10 cellular contexts compared by ENCODE assay signal in the genomic region with DNA sequence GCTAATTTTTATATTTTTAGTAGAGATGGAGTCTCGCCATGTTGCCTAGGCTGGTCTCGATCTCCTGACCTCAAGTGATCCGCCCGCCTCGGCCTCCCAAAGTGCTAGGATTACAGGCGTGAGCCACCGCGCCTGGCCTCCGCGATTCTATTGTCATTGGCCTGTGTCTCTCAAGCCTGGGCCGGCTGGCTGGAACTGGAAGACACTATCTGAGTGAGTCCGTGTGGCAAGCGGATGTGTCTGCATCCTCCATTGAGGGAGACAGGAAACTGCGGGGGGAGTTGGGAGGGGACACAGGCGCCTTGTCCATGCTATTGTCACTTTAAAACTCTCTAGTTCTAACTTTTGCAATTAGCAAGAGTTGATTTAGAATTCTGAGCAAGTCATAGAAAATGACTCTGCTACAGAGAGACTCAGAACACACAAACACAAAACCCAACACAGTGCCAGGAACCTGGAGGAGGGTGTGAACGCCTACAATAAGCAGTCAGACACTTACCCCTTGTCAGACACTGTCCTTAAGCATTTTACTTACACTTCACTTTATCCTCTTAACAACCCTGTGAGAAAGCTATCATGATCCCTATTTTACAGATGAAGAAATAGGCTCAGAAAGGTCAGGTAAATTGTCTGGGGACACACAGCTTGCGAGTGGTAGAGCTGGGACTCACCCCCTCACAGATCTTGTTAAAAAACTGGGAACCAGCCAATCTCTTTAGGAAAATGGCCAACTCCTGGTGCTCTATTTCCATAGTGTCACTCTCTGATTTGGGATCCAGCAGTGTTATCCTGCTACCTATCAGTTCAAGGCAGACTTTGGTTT. TPM values are rescaled to one million over a fixed set of nuclear protein-coding genes. Genes with fewer than 3 reads are reported as not detected.
DNase-seq lines count a peak whose midpoint lies in the region; ATAC-seq and TF ChIP-seq lines count a peak whose summit lies in the region.
"Had no signal": no experiment of that assay in that cellular context is flagged by ENCODE, and none has a peak within 500 bp of the region (broad histone marks: within the 10 kb centered on the region; RNA-seq: fewer than 3 reads in every experiment).

No MANE protein-coding gene starts in this region.

- 52 to 54% methylated on average over 17 of the region's 17 CpGs for WGBS in heart right ventricle, 2 donors
- 20 to 28% (median 24%) methylated on average over 6 to 17 of the region's 17 CpGs for WGBS in spleen, 5 donors

- no peaks in the 10 kb centered on the region for H3K27me3 ChIP-seq in heart right ventricle
- H3K27me3 ChIP-seq in spleen (replicated peaks in 1 of 7): no peaks in the 10 kb centered on the region

- H3K9me3 ChIP-seq in heart right ventricle (no peaks in the 10 kb centered on the region), spleen (no peaks in the 10 kb centered on the region)

- H3K4me3 ChIP-seq in heart right ventricle (peak overlapping the region in 1 of 10 donors; percentile 40), spleen (peak overlapping the region in 3 of 8 donors; percentile 13 to 58 (median 20))

- peaks cover 0 to 95% (median 53%) of the 10 kb centered on the region in 9 donors for H3K36me3 ChIP-seq in heart right ventricle
- peaks cover 0 to 99% (median 66%) of the 10 kb centered on the region in 6 donors for H3K36me3 ChIP-seq in spleen

- TF ChIP-seq CTCF in heart right ventricle (IDR thresholded peaks at IDR 0.05) (no peak), spleen (IDR thresholded peaks at IDR 0.05 in 8 of 11, conservative IDR thresholded peaks at IDR 0.05 in 3 of 11) (peak in 4 of 11 experiments; percentile 15 to 27 (median 24))

- TF ChIP-seq POLR2A in spleen (IDR thresholded peaks at IDR 0.05): no peak

- H3K4me1 ChIP-seq in heart right ventricle: peaks cover 0 to 34% (median 20%) of the 10 kb centered on the region in 9 donors
- H3K4me1 ChIP-seq in spleen: peaks cover 10 to 73% (median 33%) of the 10 kb centered on the region in 6 donors

- intact Hi-C loops in heart right ventricle (cut with DNase I) (loop anchor here in 7 of 10 donors (5.0 to 10.0 kb wide), 6 partner anchors 35 to 95 kb away; partner anchors contain the start of gene ANP32A (in 1 of the 7)), spleen (cut with DNase I; ENCODE audit: low total_unique reads) (loop anchor here (5.0 kb wide), 1 partner anchor 45 kb away; no protein-coding TSS in a partner anchor)

- ATAC-seq in heart right ventricle (peak; percentile 66 to 92 (median 88)), GM21390 (IDR thresholded peaks at IDR 0.05; ENCODE audit: unreplicated experiment) (no peak), HG03139 (IDR thresholded peaks at IDR 0.05; ENCODE audit: unreplicated experiment) (no peak)

- peak; percentile 54 for DNase-seq in CMK (ENCODE audit: low read depth)
- peak; percentile 54 to 64 for DNase-seq in activated T-cell treated with anti-CD3 and anti-CD28 coated beads, Interleukin-2, amount 50 U/mL, for 48 hours
- DNase-seq in heart right ventricle: peak; percentile 61 to 85
- peak; percentile 92 for DNase-seq in spleen
- DNase-seq in NCI-H69 (lab: John Stamatoyannopoulos, UW): no peak
- DNase-seq in DMS 273 (lab: John Stamatoyannopoulos, UW; ENCODE audit: unreplicated experiment): no peak
- DNase-seq: mesenchymal stem cell, NCI-H510A had no signal

- H3K27ac ChIP-seq in heart right ventricle (peak overlapping the region in 9 of 10 donors; percentile 3 to 90 (median 65)), spleen (peak overlapping the region; percentile 53 to 94 (median 88))

RNA-seq across cellular contexts. Expression of gene ANP32A, which starts 38.7 kb away (rescaled TPM):
- total RNA-seq in heart right ventricle: 100 to 1,000 TPM; 122 to 201 (median 152) TPM
- 100 to 1,000 TPM in 1 of 2 donors, 10 to 100 TPM in 1; 87.3 to 141 TPM for polyA plus RNA-seq in heart right ventricle
- 100 to 1,000 TPM in 4 of 7 donors, 10 to 100 TPM in 3; 68.4 to 163 (median 129) TPM for total RNA-seq in spleen
- 100 to 1,000 TPM in 1 of 3 donors, 10 to 100 TPM in 2; 58.6 to 110 (median 91.1) TPM for polyA plus RNA-seq in spleen

Comparison
In these comparisons a context has a peak if more than half of its experiments do, and no peak if none do; other contexts are left out.
1. DNase-seq: peak in CMK (single experiment), activated T-cell treated with anti-CD3 and anti-CD28 coated beads, Interleukin-2, amount 50 U/mL, for 48 hours (2 of 2), heart right ventricle (2 of 2) and spleen (single experiment); none in NCI-H69 (single experiment) and DMS 273 (single experiment).
2. ATAC-seq: peak in heart right ventricle (8 of 8); none in GM21390 (single experiment) and HG03139 (single experiment).